Comparison of ENCODE assay signal across 1 cellular context in the genomic region with DNA sequence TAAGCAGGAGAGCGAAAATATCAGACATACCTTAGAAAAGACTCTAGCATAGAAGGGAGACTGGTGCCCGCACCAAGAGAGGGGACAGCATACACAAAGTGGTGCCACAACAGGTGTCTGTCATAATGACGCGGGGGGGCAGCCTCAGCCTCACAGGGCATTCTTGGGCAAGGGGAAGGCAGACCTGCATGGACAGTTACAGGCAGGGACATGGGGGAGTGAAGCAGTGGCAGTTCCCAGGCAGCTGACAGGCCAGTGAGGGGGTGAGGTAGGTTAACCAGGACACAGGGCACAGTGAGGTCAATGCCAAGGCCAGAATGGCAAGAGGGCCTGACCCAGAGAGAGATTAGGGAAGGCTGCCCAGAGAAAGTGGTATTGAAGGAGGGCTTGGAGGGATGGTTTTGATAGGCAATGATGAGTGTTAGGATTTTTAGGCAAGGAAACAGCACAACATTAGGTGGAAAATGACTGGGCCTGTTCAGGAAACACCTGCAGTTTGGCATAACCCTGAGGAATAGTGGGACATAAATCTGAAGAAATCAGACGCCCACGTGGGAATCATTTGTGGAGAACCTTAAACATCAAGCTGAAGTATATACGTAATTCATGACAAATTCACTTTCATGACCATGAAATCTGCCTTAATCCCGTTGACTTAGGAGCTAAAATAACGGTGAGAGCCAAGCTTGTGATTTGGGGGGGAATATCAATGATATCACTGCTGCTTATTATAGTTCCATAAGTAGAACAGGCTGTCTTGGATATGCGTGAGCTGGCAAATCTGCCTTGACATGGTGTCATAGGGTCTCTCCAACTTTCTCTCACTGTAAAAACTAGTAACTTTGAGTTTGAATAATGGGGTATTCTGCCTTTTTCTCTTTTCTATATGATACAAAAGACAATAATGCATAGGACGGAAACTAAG.
TF ChIP-seq lines count a peak whose summit lies in the region.

No MANE protein-coding gene starts in this region.

TF ChIP-seq in WTC11, 78 proteins besides CTCF, POLR2A, EP300 and RAD21 (continued from another document):
- TF ChIP-seq, protein P1, sequence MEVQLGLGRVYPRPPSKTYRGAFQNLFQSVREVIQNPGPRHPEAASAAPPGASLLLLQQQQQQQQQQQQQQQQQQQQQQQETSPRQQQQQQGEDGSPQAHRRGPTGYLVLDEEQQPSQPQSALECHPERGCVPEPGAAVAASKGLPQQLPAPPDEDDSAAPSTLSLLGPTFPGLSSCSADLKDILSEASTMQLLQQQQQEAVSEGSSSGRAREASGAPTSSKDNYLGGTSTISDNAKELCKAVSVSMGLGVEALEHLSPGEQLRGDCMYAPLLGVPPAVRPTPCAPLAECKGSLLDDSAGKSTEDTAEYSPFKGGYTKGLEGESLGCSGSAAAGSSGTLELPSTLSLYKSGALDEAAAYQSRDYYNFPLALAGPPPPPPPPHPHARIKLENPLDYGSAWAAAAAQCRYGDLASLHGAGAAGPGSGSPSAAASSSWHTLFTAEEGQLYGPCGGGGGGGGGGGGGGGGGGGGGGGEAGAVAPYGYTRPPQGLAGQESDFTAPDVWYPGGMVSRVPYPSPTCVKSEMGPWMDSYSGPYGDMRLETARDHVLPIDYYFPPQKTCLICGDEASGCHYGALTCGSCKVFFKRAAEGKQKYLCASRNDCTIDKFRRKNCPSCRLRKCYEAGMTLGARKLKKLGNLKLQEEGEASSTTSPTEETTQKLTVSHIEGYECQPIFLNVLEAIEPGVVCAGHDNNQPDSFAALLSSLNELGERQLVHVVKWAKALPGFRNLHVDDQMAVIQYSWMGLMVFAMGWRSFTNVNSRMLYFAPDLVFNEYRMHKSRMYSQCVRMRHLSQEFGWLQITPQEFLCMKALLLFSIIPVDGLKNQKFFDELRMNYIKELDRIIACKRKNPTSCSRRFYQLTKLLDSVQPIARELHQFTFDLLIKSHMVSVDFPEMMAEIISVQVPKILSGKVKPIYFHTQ (CRISPR knock-in tag; IDR thresholded peaks at IDR 0.05) = no peak
- TF ChIP-seq CBFB (CRISPR knock-in tag; IDR thresholded peaks at IDR 0.05; ENCODE audit: low read depth) (no peak), ZNF219 (CRISPR knock-in tag; IDR thresholded peaks at IDR 0.05; ENCODE audit: borderline replicate concordance) (no peak)
